ENCODE assay signal across 22 cellular contexts in genomic region chr9:32672478-32672877, GRCh38. TPM values are rescaled to one million over a fixed set of nuclear protein-coding genes. Genes with fewer than 3 reads are reported as not detected.
A peak's percentile ranks its signal among the peaks of the same experiment; 100 is the strongest.
DNase-seq lines count a peak whose midpoint lies in the region; ATAC-seq and TF ChIP-seq lines count a peak whose summit lies in the region.
"Had no signal": no experiment of that assay in that cellular context is flagged by ENCODE, and none has a peak within 500 bp of the region (broad histone marks: within the 10 kb centered on the region; RNA-seq: fewer than 3 reads in every experiment).

No MANE protein-coding gene starts in this region.

- H3F3A ChIP-seq in neural progenitor cell (ENCODE audit: low read depth): no peaks in the 10 kb centered on the region

- intact Hi-C loops in heart right ventricle (cut with DNase I): no loop called here

- no peaks in the 10 kb centered on the region for H3K4me1 Mint-ChIP-seq in neural progenitor cell

- no peaks in the 10 kb centered on the region for H4K20me1 ChIP-seq in neural progenitor cell (ENCODE audit: low read depth)

- WGBS in heart right ventricle, 2 donors: 78 to 84% methylated on average over 6 of the region's 6 CpGs

- no peak overlapping the region for H3K27ac Mint-ChIP-seq in neural progenitor cell
- H3K27ac Mint-ChIP-seq: activated naive CD8-positive, alpha-beta T cell; HFFc6 had no signal

- H2AFZ ChIP-seq in neural progenitor cell (replicated peaks): no peak overlapping the region

- H3K4me3 ChIP-seq in RWPE2 (ENCODE audit: severe bottlenecking): no peak overlapping the region
- no peak overlapping the region for H3K4me3 ChIP-seq in neural progenitor cell
- H3K4me3 ChIP-seq in heart right ventricle: no peak overlapping the region
- H3K4me3 ChIP-seq: K562, testis had no signal

- TF ChIP-seq CTCF in RWPE2 (IDR thresholded peaks at IDR 0.05; ENCODE audit: poor library complexity, severe bottlenecking) (no peak), neural progenitor cell (IDR thresholded peaks at IDR 0.05) (no peak), heart right ventricle (IDR thresholded peaks at IDR 0.05) (no peak)

- DNase-seq in DMS53 (lab: John Stamatoyannopoulos, UW): peak; percentile 26
- DNase-seq in DMS53 treated with DMSO at 0.1 percent for 48 hours (lab: John Stamatoyannopoulos, UW; ENCODE audit: unreplicated experiment): no peak
- DNase-seq in RWPE2 (ENCODE audit: low spot score): peak; percentile 73
- peak; percentile 73 for DNase-seq in epithelial cell of prostate (ENCODE audit: low read depth, low spot score)
- DNase-seq in neural progenitor cell (ENCODE audit: low spot score): no peak
- no peak for DNase-seq in heart right ventricle
- DNase-seq in activated effector memory CD4-positive, alpha-beta T cell treated with Interleukin-2 at 50 U/mL for 16 hours: no peak
- DNase-seq: activated CD4-positive, alpha-beta T cell treated with anti-CD3 and anti-CD28 coated beads for 48 hours; HFFc6; mesenchymal stem cell; NCI-H1417; NCI-H2171 treated with DMSO at 0.1 percent for 48 hours; T-helper 2 cell; testis had no signal

- H3K9ac ChIP-seq in neural progenitor cell: no peak overlapping the region

- H3K4me1 ChIP-seq in RWPE2 (ENCODE audit: insufficient read depth, poor library complexity, severe bottlenecking) (peaks cover 13% of the 10 kb centered on the region), neural progenitor cell (no peaks in the 10 kb centered on the region), heart right ventricle (no peaks in the 10 kb centered on the region)
- H3K4me1 ChIP-seq: testis had no signal

- H3K9me3 Mint-ChIP-seq in neural progenitor cell: no peaks in the 10 kb centered on the region
- H3K9me3 Mint-ChIP-seq: HFFc6 had no signal

- H3K9me3 ChIP-seq in RWPE2 (ENCODE audit: severe bottlenecking) (no peaks in the 10 kb centered on the region), neural progenitor cell (ENCODE audit: low read depth) (no peaks in the 10 kb centered on the region), heart right ventricle (peaks cover 0 to 3% (median 0%) of the 10 kb centered on the region in 11 donors)
- H3K9me3 ChIP-seq: testis had no signal

- H3K27me3 ChIP-seq in RWPE2 (ENCODE audit: insufficient read depth, poor library complexity, severe bottlenecking) (no peaks in the 10 kb centered on the region), neural progenitor cell (no peaks in the 10 kb centered on the region), heart right ventricle (no peaks in the 10 kb centered on the region)
- H3K27me3 ChIP-seq: testis had no signal

- H3K36me3 ChIP-seq in RWPE2 (ENCODE audit: low read depth) (no peaks in the 10 kb centered on the region), neural progenitor cell (no peaks in the 10 kb centered on the region), heart right ventricle (no peaks in the 10 kb centered on the region)

- H3K79me2 ChIP-seq in neural progenitor cell (ENCODE audit: low read depth): no peaks in the 10 kb centered on the region

- ATAC-seq in RWPE2 (ENCODE audit: low read depth) (peak; percentile 97), HG03135 (IDR thresholded peaks at IDR 0.05; ENCODE audit: unreplicated experiment) (no peak), heart right ventricle (no peak)
- ATAC-seq: K562, Right ventricle myocardium inferior, sciatic nerve had no signal

- H3K27ac ChIP-seq in RWPE2 (ENCODE audit: poor library complexity, severe bottlenecking) (peak overlapping the region; percentile 77), epithelial cell of prostate (no peak overlapping the region), neural progenitor cell (no peak overlapping the region), heart right ventricle (no peak overlapping the region)
- H3K27ac ChIP-seq: 22Rv1, testis had no signal

- no peak overlapping the region for H3K4me2 ChIP-seq in neural progenitor cell

- no peaks in the 10 kb centered on the region for H3K36me3 Mint-ChIP-seq in neural progenitor cell
- H3K36me3 Mint-ChIP-seq: activated naive CD8-positive, alpha-beta T cell had no signal

- peaks cover 2% of the 10 kb centered on the region for H3K27me3 Mint-ChIP-seq in neural progenitor cell (ENCODE audit: insufficient read depth, low read depth)

- H3K4me3 Mint-ChIP-seq in neural progenitor cell: no peak overlapping the region
- H3K4me3 Mint-ChIP-seq: activated naive CD8-positive, alpha-beta T cell; HFFc6 had no signal

RNA-seq across cellular contexts. Expression of gene TAF1L, which starts 37.0 kb away (rescaled TPM):
- total RNA-seq in neural progenitor cell (ENCODE audit: low replicate concordance) (not detected in 2 replicates), heart right ventricle (not detected)
- under 1 TPM in 1 of 2 donors, not detected in 1; under 0.01 TPM for polyA plus RNA-seq in heart right ventricle
- total RNA-seq: HFFc6, Right ventricle myocardium inferior, sciatic nerve had no signal
- polyA plus RNA-seq: keratinocyte, neural cell had no signal

Comparison
In these comparisons a context has a peak if more than half of its experiments do, and no peak if none do; other contexts are left out.
1. DNase-seq: peak in DMS53 (single experiment), RWPE2 (single experiment) and epithelial cell of prostate (single experiment); none in DMS53 treated with DMSO at 0.1 percent for 48 hours (single experiment), neural progenitor cell (single experiment), heart right ventricle (0 of 2) and activated effector memory CD4-positive, alpha-beta T cell treated with Interleukin-2 at 50 U/mL for 16 hours (single experiment).